22 cellular contexts compared by ENCODE assay signal in the genomic region with DNA sequence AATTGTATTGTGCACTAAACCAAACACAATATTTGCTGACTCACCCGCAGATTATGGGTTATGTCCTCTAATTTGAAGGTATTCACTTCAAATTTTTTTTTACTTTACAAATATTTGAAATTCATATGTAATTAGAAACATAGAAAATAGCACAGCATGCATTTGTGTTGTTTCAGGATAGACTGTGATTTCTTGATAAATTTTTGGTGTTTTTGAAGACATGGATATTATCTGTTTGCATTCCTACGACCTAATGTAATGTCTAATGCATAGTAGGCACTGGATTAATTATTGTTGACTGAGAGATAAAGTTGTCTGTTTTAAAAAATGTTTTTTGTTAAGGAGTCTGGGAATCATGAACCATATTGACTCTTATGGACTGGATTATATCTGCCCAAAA.
"Had no signal": no experiment of that assay in that cellular context is flagged by ENCODE, and none has a peak within 500 bp of the region (broad histone marks: within the 10 kb centered on the region; RNA-seq: fewer than 3 reads in every experiment).

No MANE protein-coding gene starts in this region.

- H3K36me3 ChIP-seq: gastrocnemius medialis, lower lobe of right lung, ovary, spleen, tibial artery had no signal

- ATAC-seq: effector memory CD8-positive, alpha-beta T cell; gastrocnemius medialis; left ventricle myocardium superior; lower lobe of right lung; natural killer cell; psoas muscle; right cardiac atrium; stimulated activated memory B cell treated with anti-CD40 and anti-IgM and Interleukin-4, amounts not matched to agents 10 μg/mL and 1 μg/mL and 100 μg/mL, for 72 hours; stimulated activated naive CD8-positive, alpha-beta T cell treated with anti-CD3 and anti-CD28 coated beads, Interleukin-15, Interleukin-2, amounts not matched to agents 100 U/mL and 50 U/mL, for 24 hours had no signal

- H3K27ac ChIP-seq: gastrocnemius medialis, lower lobe of right lung, ovary, psoas muscle, skin epidermis, spleen, testis, tibial artery had no signal

- H3K9me3 ChIP-seq: gastrocnemius medialis, lower lobe of right lung, ovary, testis, tibial artery had no signal

- H3K4me3 ChIP-seq: gastrocnemius medialis, lower lobe of right lung, ovary, psoas muscle, skin epidermis, spleen, testis, tibial artery had no signal

- FAIRE-seq: keratinocyte had no signal

- DNase-seq: cortex of kidney; effector memory CD8-positive, alpha-beta T cell; foreskin fibroblast; gastrocnemius medialis; head of caudate nucleus; left ventricle myocardium superior; lower lobe of right lung; natural killer cell; occipital lobe; ovary; posterior cingulate gyrus; psoas muscle; right cardiac atrium; spleen; stimulated activated CD4-positive, alpha-beta T cell treated with anti-CD3 and anti-CD28 coated beads, Interleukin-4, amount 100 ng/mL, for 4 hours; stimulated activated naive CD8-positive, alpha-beta T cell treated with anti-CD3 and anti-CD28 coated beads, Interleukin-15, Interleukin-2, amounts not matched to agents 100 U/mL and 50 U/mL, for 24 hours; substantia nigra; testis; tibial artery had no signal

- H3K27me3 ChIP-seq: gastrocnemius medialis, ovary, spleen, testis, tibial artery had no signal

- H3K4me1 ChIP-seq: gastrocnemius medialis, lower lobe of right lung, psoas muscle, spleen, testis, tibial artery had no signal
